8 cellular contexts compared by ENCODE assay signal in the genomic region with DNA sequence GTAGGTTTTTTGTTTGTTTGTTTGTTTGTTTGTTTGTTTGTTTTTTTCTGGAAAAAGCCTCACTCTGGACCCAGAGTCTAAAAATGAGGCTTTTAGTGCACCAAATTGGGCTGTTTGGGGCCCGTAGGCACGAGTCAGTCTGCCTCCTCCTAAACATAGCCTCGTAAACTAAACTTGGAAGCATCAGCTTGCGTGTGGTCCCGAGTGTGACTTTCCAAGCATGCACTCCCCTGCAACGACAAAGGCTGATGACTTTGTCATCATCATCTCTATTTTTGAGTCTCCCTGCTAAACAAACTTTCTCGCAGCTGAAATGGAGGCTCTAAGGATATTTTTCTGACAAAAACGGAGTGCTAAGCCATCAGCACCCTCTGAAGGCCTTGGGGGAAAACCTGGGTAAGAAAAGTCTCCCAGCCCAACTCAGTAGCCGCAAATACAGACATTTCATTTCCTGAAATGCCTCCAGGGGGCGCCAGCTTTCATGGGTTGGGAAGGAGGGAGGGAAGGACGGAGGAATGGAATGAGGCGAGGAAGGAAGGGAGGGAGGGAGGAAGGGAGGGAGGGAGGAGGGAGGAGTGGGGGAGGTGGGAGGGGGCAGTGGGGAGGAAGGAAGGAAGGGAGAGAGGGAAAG.
DNase-seq lines count a peak whose midpoint lies in the region; ATAC-seq, FAIRE-seq and TF ChIP-seq lines count a peak whose summit lies in the region.

No MANE protein-coding gene starts in this region.

- no peaks in the 10 kb centered on the region for H4K20me1 ChIP-seq in astrocyte (ENCODE audit: insufficient read depth, low read length)

- no peaks in the 10 kb centered on the region for H3K27me3 Mint-ChIP-seq in astrocyte (ENCODE audit: low read depth, unreplicated experiment)

- no peak overlapping the region for H3K4me3 ChIP-seq in astrocyte (ENCODE audit: insufficient read depth, low read depth, low read length)

- DNase-seq in Ammon's horn (ENCODE audit: low spot score) (peak; percentile 71), NCI-H510A (lab: John Stamatoyannopoulos, UW) (peak; percentile 82), astrocyte (ENCODE audit: low read depth) (peak; percentile 62), hypothalamus (lab: John Stamatoyannopoulos, UW) (peak in 44 of 51 donors; percentile 8 to 79 (median 38)), sciatic nerve (ENCODE audit: low spot score) (peak; percentile 92)

- no peaks in the 10 kb centered on the region for H3K79me2 ChIP-seq in astrocyte (ENCODE audit: insufficient read depth, low read length)

- peaks cover 49% of the 10 kb centered on the region for H3K4me1 ChIP-seq in astrocyte (ENCODE audit: insufficient read depth, low read length)

- H3K4me1 Mint-ChIP-seq in astrocyte (ENCODE audit: low read depth, unreplicated experiment): peaks cover 53% of the 10 kb centered on the region

- H3K36me3 Mint-ChIP-seq in astrocyte (ENCODE audit: low read depth, unreplicated experiment): no peaks in the 10 kb centered on the region

- intact Hi-C loops in sciatic nerve (cut with DNase I): no loop called here

- no peak overlapping the region for H3K4me3 Mint-ChIP-seq in astrocyte (ENCODE audit: unreplicated experiment)

- peak overlapping the region; percentile 50 for H3K9ac ChIP-seq in astrocyte (ENCODE audit: low read length)

- H3K36me3 ChIP-seq in astrocyte (ENCODE audit: insufficient read depth, low read length): no peaks in the 10 kb centered on the region

- no peaks in the 10 kb centered on the region for H3K9me3 Mint-ChIP-seq in astrocyte (ENCODE audit: unreplicated experiment)

- ATAC-seq in GM18868 (IDR thresholded peaks at IDR 0.05; ENCODE audit: unreplicated experiment) (peak; percentile 72), sciatic nerve (peak; percentile 85), GM19463 (IDR thresholded peaks at IDR 0.05; ENCODE audit: unreplicated experiment) (no peak), GM21390 (IDR thresholded peaks at IDR 0.05; ENCODE audit: unreplicated experiment) (no peak)

- peak; percentile 57 for TF ChIP-seq CTCF in astrocyte (IDR thresholded peaks at IDR 0.05; ENCODE audit: insufficient read depth, low read depth, low read length)

- H3K27me3 ChIP-seq in astrocyte (ENCODE audit: insufficient read depth, low read length): no peaks in the 10 kb centered on the region

- no peak for FAIRE-seq in astrocyte (lab: Jason Lieb, UNC)

- peak overlapping the region; percentile 91 for H3K27ac Mint-ChIP-seq in astrocyte (ENCODE audit: unreplicated experiment)

- peak overlapping the region; percentile 58 for H3K27ac ChIP-seq in astrocyte (ENCODE audit: low read depth, low read length)

- H2AFZ ChIP-seq in astrocyte (ENCODE audit: low read depth, low read length): peak overlapping the region; percentile 7

- H3K4me2 ChIP-seq in astrocyte (ENCODE audit: low read length): peak overlapping the region; percentile 65

- no peaks in the 10 kb centered on the region for H3K9me3 ChIP-seq in astrocyte (ENCODE audit: insufficient read depth, low read depth, low read length)

Comparison
In these comparisons a context has a peak if more than half of its experiments do, and no peak if none do; other contexts are left out.
1. DNase-seq: peak in every context shown above with its lines; median percentile 92 in sciatic nerve; 82 in NCI-H510A; 71 in Ammon's horn; 62 in astrocyte; 38 in hypothalamus.
2. ATAC-seq: peak in GM18868 (single experiment) and sciatic nerve (single experiment); none in GM19463 (single experiment) and GM21390 (single experiment).